ENCODE assay signal across 1 cellular context in the genomic region with DNA sequence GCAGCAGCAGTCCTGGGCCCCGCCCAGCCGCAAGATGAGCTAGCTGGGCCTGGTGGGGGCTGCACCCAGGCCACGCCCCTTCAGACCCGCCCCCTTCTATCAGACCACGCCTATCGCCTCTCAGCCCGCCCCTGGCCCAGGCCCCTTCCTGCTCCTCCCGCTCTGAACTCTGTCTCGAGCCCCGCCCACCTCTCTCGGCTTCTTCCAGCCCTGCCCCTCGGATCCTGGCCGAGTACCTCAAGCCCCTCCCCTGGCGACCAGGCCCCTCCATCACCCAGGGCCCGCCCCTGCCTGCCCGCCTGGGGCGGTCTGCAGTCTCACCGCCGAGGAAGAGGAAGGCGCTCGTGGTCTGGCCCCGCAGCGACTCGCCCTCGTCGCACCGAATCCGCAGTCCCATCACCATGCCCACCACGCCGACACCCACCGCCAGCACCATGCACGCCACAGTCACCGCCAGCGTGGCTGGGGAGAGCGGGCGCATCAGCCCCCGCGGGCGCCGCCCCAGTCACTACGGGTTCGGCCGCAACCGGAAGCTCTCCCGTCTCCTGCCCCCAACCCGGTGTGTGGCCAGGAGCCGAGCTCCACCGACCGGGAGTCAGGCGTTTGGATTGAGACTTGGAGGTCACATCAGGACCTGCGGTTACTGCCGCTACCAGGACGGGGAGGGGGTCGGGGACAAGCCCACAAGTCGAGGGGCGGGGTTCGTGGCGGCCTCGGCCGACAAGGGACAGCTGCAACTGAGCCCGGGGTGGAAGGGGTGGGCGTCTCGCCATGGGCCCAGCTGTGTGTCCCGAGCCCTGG.
A peak's percentile ranks its signal among the peaks of the same experiment; 100 is the strongest.
TF ChIP-seq lines count a peak whose summit lies in the region.

No MANE protein-coding gene starts in this region.

TF ChIP-seq in HepG2, 621 proteins besides CTCF, POLR2A, EP300 and RAD21 (continued from another document and continues in another):
- TF ChIP-seq AFF4 (CRISPR knock-in tag; IDR thresholded peaks at IDR 0.05) (no peak), HNRNPLL (IDR thresholded peaks at IDR 0.05; ENCODE audit: low read depth, low read length, poor library complexity, severe bottlenecking) (peak; percentile 21), MBD4 (IDR thresholded peaks at IDR 0.05; ENCODE audit: borderline replicate concordance, low read length) (no peak), ZNF605 (CRISPR knock-in tag; IDR thresholded peaks at IDR 0.05) (no peak), ZNF784 (CRISPR knock-in tag; IDR thresholded peaks at IDR 0.05; ENCODE audit: borderline replicate concordance) (peak; percentile 60; the same call in 1 of the 2 replicates), ZNF101 (CRISPR knock-in tag; IDR thresholded peaks at IDR 0.05; ENCODE audit: borderline replicate concordance, low read depth) (no peak), GATA4 (IDR thresholded peaks at IDR 0.05; ENCODE audit: borderline replicate concordance, low read depth) (0 out of 2 replicates have a peak, but pooled peaks have one; percentile 33), ARNT (IDR thresholded peaks at IDR 0.05) (no peak), CEBPG (CRISPR knock-in tag; IDR thresholded peaks at IDR 0.05) (no peak), FUBP1 (CRISPR knock-in tag; IDR thresholded peaks at IDR 0.05; ENCODE audit: borderline replicate concordance) (no peak; the same call in 1 of the 2 replicates), BCL3 (CRISPR knock-in tag; IDR thresholded peaks at IDR 0.05) (peak; percentile 74; the same call in 1 of the 2 replicates), SP1 (IDR thresholded peaks at IDR 0.05) (peak; percentile 60; the same call in 1 of the 2 replicates), SP1 (CRISPR knock-in tag; IDR thresholded peaks at IDR 0.05) (peak; percentile 93), NR2F1 (CRISPR knock-in tag; IDR thresholded peaks at IDR 0.05) (no peak), ZNF44 (CRISPR knock-in tag; IDR thresholded peaks at IDR 0.05) (no peak), NPAS2 (CRISPR knock-in tag; IDR thresholded peaks at IDR 0.05; ENCODE audit: borderline replicate concordance) (no peak), ZBTB38 (CRISPR knock-in tag; IDR thresholded peaks at IDR 0.05) (0 out of 2 replicates have a peak, but pooled peaks have one; percentile 4), SRY (CRISPR knock-in tag; IDR thresholded peaks at IDR 0.05) (peak; percentile 64; the same call in 1 of the 2 replicates), KDM5B (CRISPR knock-in tag; IDR thresholded peaks at IDR 0.05; ENCODE audit: borderline replicate concordance) (peak; percentile 88), MBNL3 (CRISPR knock-in tag; conservative IDR thresholded peaks at IDR 0.05) (no peak), ZNF614 (CRISPR knock-in tag; IDR thresholded peaks at IDR 0.05; ENCODE audit: borderline replicate concordance) (peak; percentile 54; the same call in 1 of the 2 replicates), SMARCC2 (IDR thresholded peaks at IDR 0.05) (no peak), ZNF616 (CRISPR knock-in tag; IDR thresholded peaks at IDR 0.05; ENCODE audit: low read depth) (peak; percentile 82), DRAP1 (CRISPR knock-in tag; IDR thresholded peaks at IDR 0.05) (peak; percentile 85), GABPB1 (CRISPR knock-in tag; IDR thresholded peaks at IDR 0.05) (peak; percentile 93)
- TF ChIP-seq, protein P1, sequence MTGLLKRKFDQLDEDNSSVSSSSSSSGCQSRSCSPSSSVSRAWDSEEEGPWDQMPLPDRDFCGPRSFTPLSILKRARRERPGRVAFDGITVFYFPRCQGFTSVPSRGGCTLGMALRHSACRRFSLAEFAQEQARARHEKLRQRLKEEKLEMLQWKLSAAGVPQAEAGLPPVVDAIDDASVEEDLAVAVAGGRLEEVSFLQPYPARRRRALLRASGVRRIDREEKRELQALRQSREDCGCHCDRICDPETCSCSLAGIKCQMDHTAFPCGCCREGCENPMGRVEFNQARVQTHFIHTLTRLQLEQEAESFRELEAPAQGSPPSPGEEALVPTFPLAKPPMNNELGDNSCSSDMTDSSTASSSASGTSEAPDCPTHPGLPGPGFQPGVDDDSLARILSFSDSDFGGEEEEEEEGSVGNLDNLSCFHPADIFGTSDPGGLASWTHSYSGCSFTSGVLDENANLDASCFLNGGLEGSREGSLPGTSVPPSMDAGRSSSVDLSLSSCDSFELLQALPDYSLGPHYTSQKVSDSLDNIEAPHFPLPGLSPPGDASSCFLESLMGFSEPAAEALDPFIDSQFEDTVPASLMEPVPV (CRISPR knock-in tag; IDR thresholded peaks at IDR 0.05) = peak; percentile 58; the same call in 1 of the 2 replicates
- TF ChIP-seq, protein P2, sequence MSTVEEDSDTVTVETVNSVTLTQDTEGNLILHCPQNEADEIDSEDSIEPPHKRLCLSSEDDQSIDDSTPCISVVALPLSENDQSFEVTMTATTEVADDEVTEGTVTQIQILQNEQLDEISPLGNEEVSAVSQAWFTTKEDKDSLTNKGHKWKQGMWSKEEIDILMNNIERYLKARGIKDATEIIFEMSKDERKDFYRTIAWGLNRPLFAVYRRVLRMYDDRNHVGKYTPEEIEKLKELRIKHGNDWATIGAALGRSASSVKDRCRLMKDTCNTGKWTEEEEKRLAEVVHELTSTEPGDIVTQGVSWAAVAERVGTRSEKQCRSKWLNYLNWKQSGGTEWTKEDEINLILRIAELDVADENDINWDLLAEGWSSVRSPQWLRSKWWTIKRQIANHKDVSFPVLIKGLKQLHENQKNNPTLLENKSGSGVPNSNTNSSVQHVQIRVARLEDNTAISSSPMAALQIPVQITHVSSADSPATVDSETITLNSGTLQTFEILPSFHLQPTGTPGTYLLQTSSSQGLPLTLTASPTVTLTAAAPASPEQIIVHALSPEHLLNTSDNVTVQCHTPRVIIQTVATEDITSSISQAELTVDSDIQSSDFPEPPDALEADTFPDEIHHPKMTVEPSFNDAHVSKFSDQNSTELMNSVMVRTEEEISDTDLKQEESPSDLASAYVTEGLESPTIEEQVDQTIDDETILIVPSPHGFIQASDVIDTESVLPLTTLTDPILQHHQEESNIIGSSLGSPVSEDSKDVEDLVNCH (CRISPR knock-in tag; IDR thresholded peaks at IDR 0.05) = no peak
- TF ChIP-seq, protein P3, sequence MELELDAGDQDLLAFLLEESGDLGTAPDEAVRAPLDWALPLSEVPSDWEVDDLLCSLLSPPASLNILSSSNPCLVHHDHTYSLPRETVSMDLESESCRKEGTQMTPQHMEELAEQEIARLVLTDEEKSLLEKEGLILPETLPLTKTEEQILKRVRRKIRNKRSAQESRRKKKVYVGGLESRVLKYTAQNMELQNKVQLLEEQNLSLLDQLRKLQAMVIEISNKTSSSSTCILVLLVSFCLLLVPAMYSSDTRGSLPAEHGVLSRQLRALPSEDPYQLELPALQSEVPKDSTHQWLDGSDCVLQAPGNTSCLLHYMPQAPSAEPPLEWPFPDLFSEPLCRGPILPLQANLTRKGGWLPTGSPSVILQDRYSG (CRISPR knock-in tag; IDR thresholded peaks at IDR 0.05) = no peak
- TF ChIP-seq, protein P4, sequence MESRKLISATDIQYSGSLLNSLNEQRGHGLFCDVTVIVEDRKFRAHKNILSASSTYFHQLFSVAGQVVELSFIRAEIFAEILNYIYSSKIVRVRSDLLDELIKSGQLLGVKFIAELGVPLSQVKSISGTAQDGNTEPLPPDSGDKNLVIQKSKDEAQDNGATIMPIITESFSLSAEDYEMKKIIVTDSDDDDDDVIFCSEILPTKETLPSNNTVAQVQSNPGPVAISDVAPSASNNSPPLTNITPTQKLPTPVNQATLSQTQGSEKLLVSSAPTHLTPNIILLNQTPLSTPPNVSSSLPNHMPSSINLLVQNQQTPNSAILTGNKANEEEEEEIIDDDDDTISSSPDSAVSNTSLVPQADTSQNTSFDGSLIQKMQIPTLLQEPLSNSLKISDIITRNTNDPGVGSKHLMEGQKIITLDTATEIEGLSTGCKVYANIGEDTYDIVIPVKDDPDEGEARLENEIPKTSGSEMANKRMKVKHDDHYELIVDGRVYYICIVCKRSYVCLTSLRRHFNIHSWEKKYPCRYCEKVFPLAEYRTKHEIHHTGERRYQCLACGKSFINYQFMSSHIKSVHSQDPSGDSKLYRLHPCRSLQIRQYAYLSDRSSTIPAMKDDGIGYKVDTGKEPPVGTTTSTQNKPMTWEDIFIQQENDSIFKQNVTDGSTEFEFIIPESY (CRISPR knock-in tag; IDR thresholded peaks at IDR 0.05) = no peak
- TF ChIP-seq, protein P5, sequence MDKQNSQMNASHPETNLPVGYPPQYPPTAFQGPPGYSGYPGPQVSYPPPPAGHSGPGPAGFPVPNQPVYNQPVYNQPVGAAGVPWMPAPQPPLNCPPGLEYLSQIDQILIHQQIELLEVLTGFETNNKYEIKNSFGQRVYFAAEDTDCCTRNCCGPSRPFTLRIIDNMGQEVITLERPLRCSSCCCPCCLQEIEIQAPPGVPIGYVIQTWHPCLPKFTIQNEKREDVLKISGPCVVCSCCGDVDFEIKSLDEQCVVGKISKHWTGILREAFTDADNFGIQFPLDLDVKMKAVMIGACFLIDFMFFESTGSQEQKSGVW (CRISPR knock-in tag; IDR thresholded peaks at IDR 0.05; ENCODE audit: borderline replicate concordance) = no peak
- TF ChIP-seq, protein P6, sequence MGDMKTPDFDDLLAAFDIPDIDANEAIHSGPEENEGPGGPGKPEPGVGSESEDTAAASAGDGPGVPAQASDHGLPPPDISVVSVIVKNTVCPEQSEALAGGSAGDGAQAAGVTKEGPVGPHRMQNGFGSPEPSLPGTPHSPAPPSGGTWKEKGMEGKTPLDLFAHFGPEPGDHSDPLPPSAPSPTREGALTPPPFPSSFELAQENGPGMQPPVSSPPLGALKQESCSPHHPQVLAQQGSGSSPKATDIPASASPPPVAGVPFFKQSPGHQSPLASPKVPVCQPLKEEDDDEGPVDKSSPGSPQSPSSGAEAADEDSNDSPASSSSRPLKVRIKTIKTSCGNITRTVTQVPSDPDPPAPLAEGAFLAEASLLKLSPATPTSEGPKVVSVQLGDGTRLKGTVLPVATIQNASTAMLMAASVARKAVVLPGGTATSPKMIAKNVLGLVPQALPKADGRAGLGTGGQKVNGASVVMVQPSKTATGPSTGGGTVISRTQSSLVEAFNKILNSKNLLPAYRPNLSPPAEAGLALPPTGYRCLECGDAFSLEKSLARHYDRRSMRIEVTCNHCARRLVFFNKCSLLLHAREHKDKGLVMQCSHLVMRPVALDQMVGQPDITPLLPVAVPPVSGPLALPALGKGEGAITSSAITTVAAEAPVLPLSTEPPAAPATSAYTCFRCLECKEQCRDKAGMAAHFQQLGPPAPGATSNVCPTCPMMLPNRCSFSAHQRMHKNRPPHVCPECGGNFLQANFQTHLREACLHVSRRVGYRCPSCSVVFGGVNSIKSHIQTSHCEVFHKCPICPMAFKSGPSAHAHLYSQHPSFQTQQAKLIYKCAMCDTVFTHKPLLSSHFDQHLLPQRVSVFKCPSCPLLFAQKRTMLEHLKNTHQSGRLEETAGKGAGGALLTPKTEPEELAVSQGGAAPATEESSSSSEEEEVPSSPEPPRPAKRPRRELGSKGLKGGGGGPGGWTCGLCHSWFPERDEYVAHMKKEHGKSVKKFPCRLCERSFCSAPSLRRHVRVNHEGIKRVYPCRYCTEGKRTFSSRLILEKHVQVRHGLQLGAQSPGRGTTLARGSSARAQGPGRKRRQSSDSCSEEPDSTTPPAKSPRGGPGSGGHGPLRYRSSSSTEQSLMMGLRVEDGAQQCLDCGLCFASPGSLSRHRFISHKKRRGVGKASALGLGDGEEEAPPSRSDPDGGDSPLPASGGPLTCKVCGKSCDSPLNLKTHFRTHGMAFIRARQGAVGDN (CRISPR knock-in tag; IDR thresholded peaks at IDR 0.05) = peak; percentile 95
